In the genomic region with DNA sequence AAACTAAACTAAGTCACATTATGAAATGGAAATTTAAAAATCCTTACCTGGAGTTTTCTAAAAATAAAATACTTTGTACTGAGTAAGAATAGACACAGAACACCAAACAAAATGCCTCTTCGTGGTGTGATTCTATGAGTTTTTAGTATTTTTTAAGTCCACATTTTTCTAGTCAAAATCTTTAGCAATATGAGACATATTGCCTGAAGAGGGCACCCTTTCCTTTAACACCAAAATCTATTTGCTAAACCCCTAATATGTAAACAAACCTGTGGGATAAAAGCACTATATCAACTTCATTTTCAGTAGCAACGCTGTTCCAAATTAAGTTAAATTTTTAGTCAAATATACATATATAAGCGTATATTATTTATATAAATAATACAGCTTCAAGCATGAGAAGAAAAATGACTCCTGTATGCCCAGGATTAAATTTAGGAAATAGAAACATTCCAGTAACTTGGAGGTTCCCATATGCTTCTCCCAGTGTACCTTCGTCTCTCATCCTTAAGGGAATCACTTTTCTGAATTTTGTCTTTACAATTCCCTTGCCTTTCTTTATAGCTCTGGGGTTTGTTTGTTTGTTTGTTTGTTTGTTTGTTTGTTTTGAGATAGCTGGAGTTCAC, we compare ENCODE assay signal across 8 cellular contexts. TPM values are rescaled to one million over a fixed set of nuclear protein-coding genes. Genes with fewer than 3 reads are reported as not detected.
DNase-seq lines count a peak whose midpoint lies in the region; ATAC-seq, FAIRE-seq and TF ChIP-seq lines count a peak whose summit lies in the region.

No MANE protein-coding gene starts in this region.

- RAD21 ChIA-PET in GM12878 (lab: Charles Lee; ENCODE audit: unreplicated experiment) = interaction anchor here (0.7 to 2.1 kb wide), 8 partner anchors 24 to 516 kb away, joined by 3 to 24 read pairs (median 4); no protein-coding TSS in a partner anchor

- in situ Hi-C loops in GM12878 (cut with MboI) = loop anchor here (5.0 kb wide), 1 partner anchor 229 kb away; no protein-coding TSS in a partner anchor

- no TSS peak for BruUV-seq in GM12878 (replicated peaks; lab: Mats Ljungman, UMichigan)

- no peak overlapping the region for H3K4me2 ChIP-seq in GM12878 (ENCODE audit: control insufficient read depth, insufficient read depth)

- no peaks in the 10 kb centered on the region for H4K20me1 ChIP-seq in GM12878 (ENCODE audit: control insufficient read depth, insufficient read depth)

- DNase-seq in Right ventricle myocardium superior (no peak), Right ventricle myocardium inferior (ENCODE audit: missing footprints) (no peak), NCI-H2171 (lab: John Stamatoyannopoulos, UW) (peak; percentile 2), GM12878 (ENCODE audit: low read depth, low spot score) (no peak), left colon (no peak), caudate nucleus (lab: John Stamatoyannopoulos, UW) (no peak)
- DNase-seq in activated CD4-positive, CD25-positive, alpha-beta regulatory T cell treated with anti-CD3 and anti-CD28 coated beads, Interleukin-2, amount 50 U/mL, for 72 hours = no peak

- no peaks in the 10 kb centered on the region for H3K79me2 ChIP-seq in GM12878 (ENCODE audit: control insufficient read depth, insufficient read depth, low read length)

- H3K4me3 ChIP-seq in GM12878 = no peak overlapping the region

- TF ChIP-seq CTCF in GM12878 (IDR thresholded peaks at IDR 0.05 in 2 of 3, conservative IDR thresholded peaks at IDR 0.05 in 1 of 3; ENCODE audit: control insufficient read depth in 2 of 3, extremely low read depth in 1 of 3, insufficient read depth in 1 of 3, low read depth in 3 of 3, low read length in 3 of 3) = peak; percentile 43 to 66 (median 44); a peak in 4 of 6 replicates

- H3K9me3 ChIP-seq in GM12878 (replicated peaks; ENCODE audit: control insufficient read depth, insufficient read depth, low read length) = no peaks in the 10 kb centered on the region

- no peak for TF ChIP-seq POLR2A in GM12878 (IDR thresholded peaks at IDR 0.05; ENCODE audit: low read depth, low read length)

- ATAC-seq in Right ventricle myocardium superior (ENCODE audit: poor library complexity) (peak; percentile 64), Right ventricle myocardium inferior (no peak), GM12878 (peak; percentile 64; the same call in 2 of the 3 replicates), left colon (peak; percentile 37), HG03378 (IDR thresholded peaks at IDR 0.05; ENCODE audit: unreplicated experiment) (no peak)

- no peak overlapping the region for H3K27ac ChIP-seq in GM12878 (ENCODE audit: control insufficient read depth, insufficient read depth)
- no peak overlapping the region for H3K27ac ChIP-seq in caudate nucleus (ENCODE audit: low read depth, low read length)

- intact Hi-C loops in Right ventricle myocardium superior (cut with DNase I) (loop anchor here (5.0 to 10.0 kb wide), 2 partner anchors 171 to 234 kb away; no protein-coding TSS in a partner anchor), Right ventricle myocardium inferior (cut with DNase I) (loop anchor here (1.0 to 2.0 kb wide), 2 partner anchors 87 to 232 kb away; partner anchors contain the start of gene TBC1D1), GM12878 (cut with micrococcal nuclease; ENCODE audit: unreplicated experiment) (loop anchor here (1.0 to 10.0 kb wide), 2 partner anchors 232 to 361 kb away; no protein-coding TSS in a partner anchor), left colon (cut with DNase I, micrococcal nuclease) (loop anchor here (5.0 to 10.0 kb wide), 3 partner anchors 171 to 231 kb away; no protein-coding TSS in a partner anchor)

- 10% methylated on average over 4 of the region's 4 CpGs for WGBS in GM12878 (ENCODE audit: insufficient coverage, insufficient replicate concordance, low lambda C conversion rate, missing lambda C conversion rate)

- CTCF ChIA-PET in GM12878 (lab: Yijun Ruan, JAX) = interaction anchor here (0.8 to 8.8 kb wide), 23 partner anchors 9 to 359 kb away, joined by 3 to 69 read pairs (median 5); partner anchors contain the start of gene PGM2

- SMC1A ChIA-PET in GM12878 (lab: Charles Lee; ENCODE audit: uncharacterized antibody, unreplicated experiment) = interaction anchor here (0.7 to 8.8 kb wide), 18 partner anchors 12 to 872 kb away, joined by 3 to 103 read pairs (median 4); no protein-coding TSS in a partner anchor

- H3K9ac ChIP-seq in GM12878 (ENCODE audit: control insufficient read depth, insufficient read depth, low read length) = no peak overlapping the region

- TF ChIP-seq EP300 in GM12878 (IDR thresholded peaks at IDR 0.05; ENCODE audit: borderline replicate concordance in 1 of 2, control insufficient read depth in 1 of 2, low read depth in 2 of 2, low read length in 2 of 2) = no peak

- POLR2A ChIA-PET in GM12878 (lab: Charles Lee) = no interaction called here

- no peaks in the 10 kb centered on the region for H3K36me3 ChIP-seq in GM12878 (ENCODE audit: control insufficient read depth in 2 of 2, insufficient read depth in 2 of 2, low read length in 1 of 2)

- H3K27me3 ChIP-seq in GM12878 (replicated peaks in 1 of 2; ENCODE audit: control insufficient read depth in 2 of 2, insufficient read depth in 2 of 2, low read length in 1 of 2) = no peaks in the 10 kb centered on the region; a peak in 1 of 4 replicates

- peak; percentile 81 for TF ChIP-seq RAD21 in GM12878 (IDR thresholded peaks at IDR 0.05; ENCODE audit: insufficient read depth, low read depth, low read length)

- H3K4me1 ChIP-seq in GM12878 (ENCODE audit: control insufficient read depth, insufficient read depth, low read length) = no peaks in the 10 kb centered on the region

- FAIRE-seq in GM12878 (lab: Jason Lieb, UNC) = peak; percentile 57

- H2AFZ ChIP-seq in GM12878 (ENCODE audit: control insufficient read depth, low read depth, low read length) = no peak overlapping the region

TF ChIP-seq in GM12878, 131 proteins besides CTCF, POLR2A, EP300 and RAD21:
- TF ChIP-seq SREBF2 (IDR thresholded peaks at IDR 0.05; ENCODE audit: low read length) (no peak), SMC3 (IDR thresholded peaks at IDR 0.05; ENCODE audit: borderline replicate concordance, low read length) (peak; percentile 67; the same call in 1 of the 2 replicates)

RNA-seq across cellular contexts. Expression of gene PGM2, which starts 23.0 kb away (rescaled TPM):
- total RNA-seq in Right ventricle myocardium superior = 15.6 TPM
- total RNA-seq in Right ventricle myocardium inferior = 13.1 TPM
- 38.8 and 42.8 TPM in 2 replicates for total RNA-seq in GM12878 (2013; cell fraction: nucleolus; rRNA removed)
- total RNA-seq in GM12878 (2014; rRNA removed) = 31.4 and 36.5 TPM in 2 replicates
- 39.7 and 40.1 TPM in 2 replicates for total RNA-seq in GM12878 (2014; rRNA removed; fragmentation: Illumina TruSeq; extraction: Trizol)
- total RNA-seq in GM12878 (2021) = 39.2 and 41.1 TPM in 2 replicates
- 12.4 TPM for polyA plus RNA-seq in GM12878 (2011; ENCODE audit: low read depth)
- polyA plus RNA-seq in GM12878 (2011; rRNA removed) = 39.3 and 65.2 TPM in 2 replicates
- polyA plus RNA-seq in GM12878 (2011; cell fraction: cytosol; rRNA removed) = 19.4 and 20.9 TPM in 2 replicates
- 21.9 and 36.0 TPM in 2 replicates for polyA plus RNA-seq in GM12878 (2011; cell fraction: nucleus; rRNA removed)
- 15.5 and 18.3 TPM in 2 replicates for polyA plus RNA-seq in GM12878 (2012)
- polyA plus RNA-seq in GM12878 (2014; fragmentation: Illumina TruSeq; extraction: Trizol) = 35.1 and 43.9 TPM in 2 replicates
- 10 to 100 TPM; 11.9 to 15.1 TPM for polyA plus RNA-seq in GM12878 (2014; fragmentation: Nextera tagmentation; extraction: Ambion mirVana)
- 24.2 and 24.4 TPM in 2 replicates for polyA plus RNA-seq in GM12878 (2014; rRNA removed)
- 10 to 100 TPM; 40.9 to 41.7 TPM for polyA plus RNA-seq in GM12878 (2016; fragmentation: Nextera tagmentation; extraction: Ambion mirVana)
- 23.2 and 24.4 TPM in 2 replicates for polyA minus RNA-seq in GM12878 (2011; rRNA and poly(A)+ RNA removed)
- polyA minus RNA-seq in GM12878 (2011; cell fraction: cytosol; rRNA and poly(A)+ RNA removed) = 13.0 and 16.8 TPM in 2 replicates
- 8.8 and 13.0 TPM in 2 replicates for polyA minus RNA-seq in GM12878 (2011; cell fraction: nucleus; rRNA and poly(A)+ RNA removed)
- total RNA-seq in left colon = 10 to 100 TPM; 28.2 to 29.8 TPM

Comparison
In these comparisons a context has a peak if more than half of its experiments do, and no peak if none do; other contexts are left out.
1. ATAC-seq: peak in Right ventricle myocardium superior (single experiment), GM12878 (single experiment) and left colon (single experiment); none in Right ventricle myocardium inferior (single experiment) and HG03378 (single experiment).